In the genomic region with DNA sequence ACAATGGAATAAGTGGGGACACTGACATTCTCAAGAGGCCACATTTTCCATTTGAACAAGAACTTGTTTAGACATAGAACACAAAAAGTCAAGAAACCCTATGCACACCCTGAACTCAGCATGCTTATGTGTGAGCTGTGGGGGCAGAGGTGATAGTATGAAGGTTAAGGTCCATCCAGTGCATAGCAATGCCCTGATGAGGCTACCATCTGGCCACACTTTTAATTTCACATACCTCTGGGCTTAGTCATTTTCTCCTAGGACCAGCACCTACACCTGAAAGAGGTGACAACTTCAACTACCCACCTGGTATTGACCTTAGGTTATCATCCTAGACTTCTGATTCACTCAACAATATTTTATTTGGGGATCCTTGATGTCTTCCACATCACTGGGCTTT, we compare ENCODE assay signal across 29 cellular contexts.
"Had no signal": no experiment of that assay in that cellular context is flagged by ENCODE, and none has a peak within 500 bp of the region (broad histone marks: within the 10 kb centered on the region; RNA-seq: fewer than 3 reads in every experiment).

No MANE protein-coding gene starts in this region.

- FAIRE-seq: endometrium, endothelial cell of umbilical vein, frontal cortex had no signal

- H3K4me3 ChIP-seq: adrenal gland, body of pancreas, cardiac muscle cell, colonic mucosa, esophagus squamous epithelium had no signal

- H3K27me3 ChIP-seq: adrenal gland, body of pancreas, cardiac muscle cell, colonic mucosa, esophagus squamous epithelium had no signal

- H3K9me3 ChIP-seq: adrenal gland, body of pancreas, colonic mucosa, esophagus squamous epithelium had no signal

- H3K4me1 ChIP-seq: adrenal gland, body of pancreas, colonic mucosa, esophagus squamous epithelium had no signal

- DNase-seq: activated CD4-positive, alpha-beta memory T cell treated with anti-CD3 and anti-CD28 coated beads for 36 hours; activated CD4-positive, alpha-beta T cell treated with anti-CD3 and anti-CD28 coated beads for 36 hours; activated CD4-positive, alpha-beta T cell treated with anti-CD3 and anti-CD28 coated beads, Interleukin-2, amount 10 ng/mL, durations not matched to agents 24 days and 14 days; activated CD4-positive, CD25-positive, alpha-beta regulatory T cell; activated CD4-positive, CD25-positive, alpha-beta regulatory T cell treated with anti-CD3 and anti-CD28 coated beads, Interleukin-2, amount 50 U/mL, for 72 hours; activated CD8-positive, alpha-beta memory T cell treated with anti-CD3 and anti-CD28 coated beads, Interleukin-2, amount 10 ng/mL, durations not matched to agents 7 days and 5 days; activated CD8-positive, alpha-beta memory T cell treated with anti-CD3 and anti-CD28 coated beads, Interleukin-2, amount 50 U/mL, for 4 hours; activated CD8-positive, alpha-beta T cell treated with anti-CD3 and anti-CD28 coated beads, Interleukin-2, amount 10 ng/mL, durations not matched to agents 7 days and 5 days; activated effector memory CD4-positive, alpha-beta T cell treated with anti-CD3 and anti-CD28 coated beads, Interleukin-2, amount 50 U/mL, for 16 hours; activated naive CD4-positive, alpha-beta T cell treated with anti-CD3 and anti-CD28 coated beads for 36 hours; activated naive CD8-positive, alpha-beta T cell treated with anti-CD3 and anti-CD28 coated beads for 36 hours; activated naive CD8-positive, alpha-beta T cell treated with anti-CD3 and anti-CD28 coated beads, Interleukin-2, amount 50 U/mL, for 24 hours; activated T-cell treated with anti-CD3 and anti-CD28 coated beads, Interleukin-2, amount 50 U/mL, for 1 hour; activated T-cell treated with anti-CD3 and anti-CD28 coated beads, Interleukin-2, amount 50 U/mL, for 48 hours; adrenal gland; amygdala; aorta; body of pancreas; central memory CD4-positive, alpha-beta T cell; cerebellar nuclear complex; colonic mucosa; effector CD8-positive, alpha-beta T cell; esophagus squamous epithelium; T-helper 2 cell had no signal

- ATAC-seq: activated CD4-positive, alpha-beta T cell treated with anti-CD3 and anti-CD28 coated beads for 36 hours; activated CD8-positive, alpha-beta memory T cell treated with anti-CD3 and anti-CD28 coated beads, Interleukin-2, amount 10 ng/mL, durations not matched to agents 7 days and 5 days; activated CD8-positive, alpha-beta T cell treated with anti-CD3 and anti-CD28 coated beads, Interleukin-2, amount 10 ng/mL, durations not matched to agents 7 days and 5 days; activated naive CD8-positive, alpha-beta T cell treated with anti-CD3 and anti-CD28 coated beads, Interleukin-2, amount 50 U/mL, for 24 hours; body of pancreas had no signal

- H3K27ac ChIP-seq: adrenal gland, body of pancreas, cardiac muscle cell, colonic mucosa, epithelial cell of prostate, esophagus squamous epithelium had no signal

- H3K36me3 ChIP-seq: adrenal gland, cardiac muscle cell, colonic mucosa, esophagus squamous epithelium had no signal
